In genomic region chr19:40348961-40349507, GRCh38 we compare ENCODE assay signal across 8 cellular contexts. TPM values are rescaled to one million over a fixed set of nuclear protein-coding genes. Genes with fewer than 3 reads are reported as not detected.
DNase-seq lines count a peak whose midpoint lies in the region; ATAC-seq lines count a peak whose summit lies in the region.

No MANE protein-coding gene starts in this region.

- H3K4me3 Mint-ChIP-seq in activated CD4-positive, alpha-beta T cell treated with anti-CD3 and anti-CD28 coated beads for 36 hours = peak overlapping the region; percentile 96
- H3K4me3 Mint-ChIP-seq in activated CD4-positive, alpha-beta memory T cell treated with anti-CD3 and anti-CD28 coated beads, Interleukin-2, amount 10 ng/mL, durations not matched to agents 7 days and 5 days = peak overlapping the region; percentile 84

- DNase-seq in activated CD4-positive, alpha-beta T cell treated with anti-CD3 and anti-CD28 coated beads for 36 hours = peak; percentile 18
- DNase-seq in activated CD4-positive, alpha-beta T cell treated with anti-CD3 and anti-CD28 coated beads, Interleukin-2, amount 50 U/mL, for 1 hour = no peak
- DNase-seq in NCI-H1092 treated with DMSO at 0.1 percent for 48 hours (lab: John Stamatoyannopoulos, UW) = peak; percentile 20
- DNase-seq in activated CD4-positive, alpha-beta memory T cell treated with anti-CD3 and anti-CD28 coated beads, Interleukin-2, amount 10 ng/mL, durations not matched to agents 7 days and 5 days = no peak
- peak; percentile 19 for DNase-seq in foreskin melanocyte
- DNase-seq in renal cortical epithelial cell (ENCODE audit: low read depth) = peak; percentile 59

- POLR2A ChIA-PET in activated CD4-positive, alpha-beta T cell treated with anti-CD3 and anti-CD28 coated beads for 36 hours (lab: Charles Lee) = interaction anchor here (0.6 to 1.2 kb wide), 3 partner anchors 117 to 382 kb away, joined by 3 read pairs; partner anchors contain the start of gene BLVRB
- POLR2A ChIA-PET in activated CD4-positive, alpha-beta memory T cell treated with anti-CD3 and anti-CD28 coated beads, Interleukin-2, amount 10 ng/mL, durations not matched to agents 7 days and 5 days (lab: Charles Lee) = interaction anchor here (0.7 to 2.3 kb wide), 6 partner anchors 72 to 430 kb away, joined by 3 to 13 read pairs (median 4); partner anchors contain the start of gene SERTAD3

- peak overlapping the region; percentile 91 for H3K27ac Mint-ChIP-seq in activated CD4-positive, alpha-beta T cell treated with anti-CD3 and anti-CD28 coated beads for 36 hours
- H3K27ac Mint-ChIP-seq in activated CD4-positive, alpha-beta memory T cell treated with anti-CD3 and anti-CD28 coated beads, Interleukin-2, amount 10 ng/mL, durations not matched to agents 7 days and 5 days = peak overlapping the region; percentile 70

- H3K4me1 Mint-ChIP-seq in activated CD4-positive, alpha-beta T cell treated with anti-CD3 and anti-CD28 coated beads for 36 hours = peaks cover 26% of the 10 kb centered on the region
- peaks cover 37% of the 10 kb centered on the region for H3K4me1 Mint-ChIP-seq in activated CD4-positive, alpha-beta memory T cell treated with anti-CD3 and anti-CD28 coated beads, Interleukin-2, amount 10 ng/mL, durations not matched to agents 7 days and 5 days

- no peaks in the 10 kb centered on the region for H3K27me3 Mint-ChIP-seq in activated CD4-positive, alpha-beta T cell treated with anti-CD3 and anti-CD28 coated beads for 36 hours
- H3K27me3 Mint-ChIP-seq in activated CD4-positive, alpha-beta memory T cell treated with anti-CD3 and anti-CD28 coated beads, Interleukin-2, amount 10 ng/mL, durations not matched to agents 7 days and 5 days = no peaks in the 10 kb centered on the region

- H3K36me3 Mint-ChIP-seq in activated CD4-positive, alpha-beta T cell treated with anti-CD3 and anti-CD28 coated beads for 36 hours (ENCODE audit: low read depth) = no peaks in the 10 kb centered on the region
- H3K36me3 Mint-ChIP-seq in activated CD4-positive, alpha-beta memory T cell treated with anti-CD3 and anti-CD28 coated beads, Interleukin-2, amount 10 ng/mL, durations not matched to agents 7 days and 5 days (ENCODE audit: low read depth) = peaks cover 6% of the 10 kb centered on the region

- CTCF ChIA-PET in activated CD4-positive, alpha-beta T cell treated with anti-CD3 and anti-CD28 coated beads for 36 hours (lab: Charles Lee) = interaction anchor here (1.0 to 1.5 kb wide), 2 partner anchors 44 to 174 kb away, joined by 3 to 7 read pairs; no protein-coding TSS in a partner anchor
- CTCF ChIA-PET in activated CD4-positive, alpha-beta memory T cell treated with anti-CD3 and anti-CD28 coated beads, Interleukin-2, amount 10 ng/mL, durations not matched to agents 7 days and 5 days (lab: Charles Lee) = interaction anchor here (1.2 to 2.6 kb wide), 2 partner anchors 44 to 72 kb away, joined by 5 to 13 read pairs; no protein-coding TSS in a partner anchor

- intact Hi-C loops in activated CD4-positive, alpha-beta T cell treated with anti-CD3 and anti-CD28 coated beads for 36 hours (cut with DNase I, micrococcal nuclease) = loop anchor here (1.0 to 5.0 kb wide), 20 partner anchors 16 to 1008 kb away; partner anchors contain the start of genes AKT2 (in 2 of the 2), SERTAD3 (in 2 of the 2), SHKBP1 (in 2 of the 2) and ACTMAP (in 1 of the 2)

- no peak for ATAC-seq in activated CD4-positive, alpha-beta T cell treated with anti-CD3 and anti-CD28 coated beads for 36 hours
- ATAC-seq in GM19324 (IDR thresholded peaks at IDR 0.05; ENCODE audit: low FRiP score, unreplicated experiment) (no peak), GM18861 (IDR thresholded peaks at IDR 0.05; ENCODE audit: unreplicated experiment) (no peak)

- H3K9me3 Mint-ChIP-seq in activated CD4-positive, alpha-beta T cell treated with anti-CD3 and anti-CD28 coated beads for 36 hours (ENCODE audit: low read depth) = no peaks in the 10 kb centered on the region
- no peaks in the 10 kb centered on the region for H3K9me3 Mint-ChIP-seq in activated CD4-positive, alpha-beta memory T cell treated with anti-CD3 and anti-CD28 coated beads, Interleukin-2, amount 10 ng/mL, durations not matched to agents 7 days and 5 days

RNA-seq across cellular contexts. Expression of gene PLD3, which starts 0.5 kb away (rescaled TPM):
- total RNA-seq in activated CD4-positive, alpha-beta T cell treated with anti-CD3 and anti-CD28 coated beads for 36 hours = 10 to 100 TPM; 57.8 to 69.1 TPM
- total RNA-seq in activated CD4-positive, alpha-beta memory T cell treated with anti-CD3 and anti-CD28 coated beads, Interleukin-2, amount 10 ng/mL, durations not matched to agents 7 days and 5 days = 100 to 1,000 TPM in 1 of 2 experiments, 10 to 100 TPM in 1; 92.4 to 100 TPM
- total RNA-seq in renal cortical epithelial cell = 190 and 321 TPM in 2 replicates

RNA-seq across cellular contexts. Expression of gene C19orf47, which starts 0.8 kb away (rescaled TPM):
- 10 to 100 TPM; 15.8 to 17.7 TPM for total RNA-seq in activated CD4-positive, alpha-beta T cell treated with anti-CD3 and anti-CD28 coated beads for 36 hours
- total RNA-seq in activated CD4-positive, alpha-beta memory T cell treated with anti-CD3 and anti-CD28 coated beads, Interleukin-2, amount 10 ng/mL, durations not matched to agents 7 days and 5 days = 10 to 100 TPM; 19.0 to 20.5 TPM
- total RNA-seq in renal cortical epithelial cell = 3.5 and 6.7 TPM in 2 replicates

RNA-seq across cellular contexts. Expression of gene HIPK4, which starts 40.9 kb away (rescaled TPM):
- total RNA-seq in activated CD4-positive, alpha-beta T cell treated with anti-CD3 and anti-CD28 coated beads for 36 hours = under 1 TPM in 1 of 2 experiments, not detected in 1; 0.09 TPM
- total RNA-seq in activated CD4-positive, alpha-beta memory T cell treated with anti-CD3 and anti-CD28 coated beads, Interleukin-2, amount 10 ng/mL, durations not matched to agents 7 days and 5 days = under 1 TPM; 0.10 TPM
- not detected in 2 replicates for total RNA-seq in renal cortical epithelial cell

Comparison
In these comparisons a context has a peak if more than half of its experiments do, and no peak if none do; other contexts are left out.
1. DNase-seq: peak in activated CD4-positive, alpha-beta T cell treated with anti-CD3 and anti-CD28 coated beads for 36 hours (single experiment), NCI-H1092 treated with DMSO at 0.1 percent for 48 hours (single experiment), foreskin melanocyte (single experiment) and renal cortical epithelial cell (single experiment); none in activated CD4-positive, alpha-beta T cell treated with anti-CD3 and anti-CD28 coated beads, Interleukin-2, amount 50 U/mL, for 1 hour (single experiment) and activated CD4-positive, alpha-beta memory T cell treated with anti-CD3 and anti-CD28 coated beads, Interleukin-2, amount 10 ng/mL, durations not matched to agents 7 days and 5 days (single experiment).